1 cellular context compared by ENCODE assay signal in genomic region chr20:61886721-61887658, GRCh38.
TF ChIP-seq lines count a peak whose summit lies in the region.

No MANE protein-coding gene starts in this region.

TF ChIP-seq in HCT116, 20 proteins besides CTCF, POLR2A, EP300 and RAD21 (continued from another document):
- no peak for TF ChIP-seq YY1 (IDR thresholded peaks at IDR 0.05; ENCODE audit: extremely low read depth, insufficient replicate concordance, low read depth, low read length)
- TF ChIP-seq, protein P1, sequence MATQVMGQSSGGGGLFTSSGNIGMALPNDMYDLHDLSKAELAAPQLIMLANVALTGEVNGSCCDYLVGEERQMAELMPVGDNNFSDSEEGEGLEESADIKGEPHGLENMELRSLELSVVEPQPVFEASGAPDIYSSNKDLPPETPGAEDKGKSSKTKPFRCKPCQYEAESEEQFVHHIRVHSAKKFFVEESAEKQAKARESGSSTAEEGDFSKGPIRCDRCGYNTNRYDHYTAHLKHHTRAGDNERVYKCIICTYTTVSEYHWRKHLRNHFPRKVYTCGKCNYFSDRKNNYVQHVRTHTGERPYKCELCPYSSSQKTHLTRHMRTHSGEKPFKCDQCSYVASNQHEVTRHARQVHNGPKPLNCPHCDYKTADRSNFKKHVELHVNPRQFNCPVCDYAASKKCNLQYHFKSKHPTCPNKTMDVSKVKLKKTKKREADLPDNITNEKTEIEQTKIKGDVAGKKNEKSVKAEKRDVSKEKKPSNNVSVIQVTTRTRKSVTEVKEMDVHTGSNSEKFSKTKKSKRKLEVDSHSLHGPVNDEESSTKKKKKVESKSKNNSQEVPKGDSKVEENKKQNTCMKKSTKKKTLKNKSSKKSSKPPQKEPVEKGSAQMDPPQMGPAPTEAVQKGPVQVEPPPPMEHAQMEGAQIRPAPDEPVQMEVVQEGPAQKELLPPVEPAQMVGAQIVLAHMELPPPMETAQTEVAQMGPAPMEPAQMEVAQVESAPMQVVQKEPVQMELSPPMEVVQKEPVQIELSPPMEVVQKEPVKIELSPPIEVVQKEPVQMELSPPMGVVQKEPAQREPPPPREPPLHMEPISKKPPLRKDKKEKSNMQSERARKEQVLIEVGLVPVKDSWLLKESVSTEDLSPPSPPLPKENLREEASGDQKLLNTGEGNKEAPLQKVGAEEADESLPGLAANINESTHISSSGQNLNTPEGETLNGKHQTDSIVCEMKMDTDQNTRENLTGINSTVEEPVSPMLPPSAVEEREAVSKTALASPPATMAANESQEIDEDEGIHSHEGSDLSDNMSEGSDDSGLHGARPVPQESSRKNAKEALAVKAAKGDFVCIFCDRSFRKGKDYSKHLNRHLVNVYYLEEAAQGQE (IDR thresholded peaks at IDR 0.05; ENCODE audit: low read depth) = no peak
- no peak for TF ChIP-seq POLR2AphosphoS5 (IDR thresholded peaks at IDR 0.05; ENCODE audit: low read depth, low read length)
- TF ChIP-seq SIN3A (IDR thresholded peaks at IDR 0.05; ENCODE audit: low read depth) = no peak
- TF ChIP-seq JUND (IDR thresholded peaks at IDR 0.05) = no peak
- no peak for TF ChIP-seq TCF7L2 (IDR thresholded peaks at IDR 0.05; ENCODE audit: borderline replicate concordance, extremely low read depth, insufficient read depth, insufficient read length)
